1 cellular context compared by ENCODE assay signal in the genomic region with DNA sequence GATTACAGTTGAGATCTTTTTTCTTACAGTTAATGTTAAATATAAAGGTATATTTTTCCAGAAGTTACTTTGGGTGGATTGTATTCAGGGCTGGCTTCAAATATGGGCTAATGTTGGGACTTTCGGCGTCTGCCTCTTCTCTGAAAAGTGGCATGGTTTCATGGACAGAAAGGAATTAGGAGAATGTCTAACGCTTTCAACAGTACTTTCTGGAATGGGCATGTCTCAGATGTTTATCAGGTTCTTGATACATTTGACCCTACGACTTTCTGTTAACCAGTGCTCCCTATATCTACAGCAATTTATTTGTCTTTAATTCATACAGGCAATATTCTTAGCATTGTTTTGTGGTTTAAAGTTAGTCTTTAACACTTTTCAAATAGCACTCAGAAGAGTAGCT.
TF ChIP-seq lines count a peak whose summit lies in the region.

No MANE protein-coding gene starts in this region.

TF ChIP-seq in GM12878, 131 proteins besides CTCF, POLR2A, EP300 and RAD21:
- TF ChIP-seq ETV6 (conservative IDR thresholded peaks at IDR 0.05 in 1 of 2, IDR thresholded peaks at IDR 0.05 in 1 of 2; ENCODE audit: borderline replicate concordance in 1 of 2, low read depth in 1 of 2) (no peak), ATF7 (IDR thresholded peaks at IDR 0.05; ENCODE audit: low read depth) (no peak), TCF7 (IDR thresholded peaks at IDR 0.05; ENCODE audit: borderline replicate concordance) (no peak), GABPA (IDR thresholded peaks at IDR 0.05; ENCODE audit: low read depth) (no peak), PML (IDR thresholded peaks at IDR 0.05; ENCODE audit: low read length) (no peak), SMC3 (IDR thresholded peaks at IDR 0.05; ENCODE audit: borderline replicate concordance, low read length) (no peak), FOXK2 (IDR thresholded peaks at IDR 0.05) (no peak)
